In genomic region chr5:1128977-1129724, GRCh38 we compare ENCODE assay signal across 28 cellular contexts. TPM values are rescaled to one million over a fixed set of nuclear protein-coding genes. Genes with fewer than 3 reads are reported as not detected.
DNase-seq lines count a peak whose midpoint lies in the region; ATAC-seq and TF ChIP-seq lines count a peak whose summit lies in the region.
"Had no signal": no experiment of that assay in that cellular context is flagged by ENCODE, and none has a peak within 500 bp of the region (broad histone marks: within the 10 kb centered on the region; RNA-seq: fewer than 3 reads in every experiment).

No MANE protein-coding gene starts in this region.

- H3K27ac ChIP-seq in BLaER1 (peak overlapping the region; percentile 93), HEK293 (ENCODE audit: extremely low read depth, low read depth, low read length) (no peak overlapping the region), body of pancreas (peak overlapping the region; percentile 75 to 92 (median 89)), mesenchymal stem cell (ENCODE audit: low read length, poor library complexity, severe bottlenecking) (no peak overlapping the region)
- H3K27ac ChIP-seq: neural progenitor cell, spleen, tibial artery had no signal

- CTCF ChIA-PET in HEK293 (lab: Yijun Ruan, JAX) (interaction anchor here (0.6 to 7.5 kb wide), 5 partner anchors 9 to 238 kb away, joined by 3 to 35 read pairs (median 3); no protein-coding TSS in a partner anchor), HEK293T (lab: Yijun Ruan, JAX) (no interaction called here)

- H2BK15ac ChIP-seq in mesenchymal stem cell (ENCODE audit: low read depth, poor library complexity, severe bottlenecking) = peak overlapping the region; percentile 74

- no peak overlapping the region for H2AK5ac ChIP-seq in mesenchymal stem cell (ENCODE audit: low read length, severe bottlenecking)

- peak overlapping the region; percentile 78 for H3K9ac ChIP-seq in BLaER1
- no peak overlapping the region for H3K9ac ChIP-seq in mesenchymal stem cell (ENCODE audit: low read length)
- H3K9ac ChIP-seq: neural progenitor cell had no signal

- DNase-seq in body of pancreas (no peak), mesenchymal stem cell (no peak), Kasumi-1 (lab: John Stamatoyannopoulos, UW) (no peak), SW480 (ENCODE audit: low spot score) (no peak), NCI-H2107 treated with DMSO at 0.1 percent for 48 hours (lab: John Stamatoyannopoulos, UW; ENCODE audit: unreplicated experiment) (no peak), HEK293T (ENCODE audit: extremely low spot score) (no peak)
- DNase-seq: activated CD4-positive, alpha-beta T cell treated with anti-CD3 and anti-CD28 coated beads, Interleukin-2, amount 50 U/mL, for 48 hours; activated gamma-delta T cell treated with Interleukin-2 at 50 U/mL for 16 hours; activated T-cell treated with anti-CD3 and anti-CD28 coated beads, Interleukin-2, amount 50 U/mL, for 48 hours; BE2C; dermis blood vessel endothelial cell; esophagus squamous epithelium; foreskin melanocyte; HFFc6; mesendoderm; NCI-H187 treated with DMSO at 0.1 percent for 48 hours; NCI-H524; posterior cingulate gyrus; spleen; stimulated activated CD4-positive, alpha-beta T cell treated with anti-CD3 and anti-CD28 coated beads, Interleukin-2, amount 100 ng/mL, for 24 hours; stimulated activated naive CD8-positive, alpha-beta T cell treated with anti-CD3 and anti-CD28 coated beads, Interleukin-15, amount 100 ng/mL, for 72 hours; T-helper 2 cell; tibial artery had no signal

- H3K36me3 ChIP-seq in BLaER1 (peaks cover 9% of the 10 kb centered on the region), HEK293 (ENCODE audit: control insufficient read depth in 2 of 2, insufficient read depth in 1 of 2, low read length in 2 of 2) (no peaks in the 10 kb centered on the region), body of pancreas (replicated peaks in 1 of 2; ENCODE audit: insufficient read depth in 1 of 2, low read depth in 2 of 2) (no peaks in the 10 kb centered on the region), mesenchymal stem cell (ENCODE audit: control insufficient read depth in 1 of 2, insufficient read depth in 2 of 2, low read depth in 1 of 2, low read length in 2 of 2) (no peaks in the 10 kb centered on the region)
- H3K36me3 ChIP-seq: BE2C, esophagus squamous epithelium, neural progenitor cell, spleen, tibial artery had no signal

- no peak overlapping the region for H2AFZ ChIP-seq in mesenchymal stem cell (ENCODE audit: low read depth, low read length)
- H2AFZ ChIP-seq: hepatocyte, neural progenitor cell had no signal

- no peak overlapping the region for H3K23ac ChIP-seq in mesenchymal stem cell (ENCODE audit: low read length in 2 of 2)

- peak overlapping the region; percentile 8 for H2BK120ac ChIP-seq in mesenchymal stem cell (ENCODE audit: low read depth, low read length)

- WGBS in body of pancreas, 2 donors = 56 to 80% methylated on average over 11 to 20 of the region's 24 CpGs
- 90% methylated on average over 24 of the region's 24 CpGs for WGBS in mesenchymal stem cell

- peaks cover 17% of the 10 kb centered on the region for H3K9me3 ChIP-seq in BLaER1
- no peaks in the 10 kb centered on the region for H3K9me3 ChIP-seq in HEK293 (ENCODE audit: control insufficient read depth, insufficient read depth, low read depth, low read length)
- no peaks in the 10 kb centered on the region for H3K9me3 ChIP-seq in body of pancreas
- H3K9me3 ChIP-seq in mesenchymal stem cell (ENCODE audit: control insufficient read depth, low read length) = no peaks in the 10 kb centered on the region
- H3K9me3 ChIP-seq: BE2C, esophagus squamous epithelium, spleen, tibial artery had no signal

- POLR2A ChIA-PET in HEK293 (lab: Yijun Ruan, JAX) = no interaction called here
- POLR2A ChIA-PET in HEK293T (lab: Yijun Ruan, JAX) = no interaction called here

- TF ChIP-seq CTCF in HEK293 (tag by site-specific recombination; IDR thresholded peaks at IDR 0.05) (no peak), body of pancreas (IDR thresholded peaks at IDR 0.05) (no peak)

- peak overlapping the region; percentile 58 to 66 for H3K18ac ChIP-seq in mesenchymal stem cell (ENCODE audit: low read depth in 1 of 2, low read length in 2 of 2)

- H3K4me2 ChIP-seq in BLaER1 (peak overlapping the region; percentile 88), mesenchymal stem cell (ENCODE audit: low read length, poor library complexity, severe bottlenecking) (no peak overlapping the region)
- H3K4me2 ChIP-seq: hepatocyte, neural progenitor cell had no signal

- H3K27me3 ChIP-seq in BLaER1 = no peaks in the 10 kb centered on the region
- H3K27me3 ChIP-seq in body of pancreas = no peaks in the 10 kb centered on the region
- H3K27me3 ChIP-seq in mesenchymal stem cell (ENCODE audit: control insufficient read depth in 1 of 2, insufficient read depth in 1 of 2, low read length in 2 of 2) = peaks cover 60 to 73% of the 10 kb centered on the region in 2 experiments
- H3K27me3 ChIP-seq: BE2C, hepatocyte, neural progenitor cell had no signal

- H2BK12ac ChIP-seq in mesenchymal stem cell (ENCODE audit: low read length in 2 of 2) = peak overlapping the region; percentile 75 to 80

- H3K14ac ChIP-seq in mesenchymal stem cell (ENCODE audit: low read length in 2 of 2) = peak overlapping the region in 1 of 2 experiments; percentile 93

- no peak overlapping the region for H2BK5ac ChIP-seq in mesenchymal stem cell (ENCODE audit: low read depth, low read length, poor library complexity, severe bottlenecking)

- intact Hi-C loops in body of pancreas (cut with DNase I) = no loop called here

- H4K91ac ChIP-seq in mesenchymal stem cell (ENCODE audit: low read length) = peak overlapping the region; percentile 91

- H3K4me1 ChIP-seq in BLaER1 (peaks cover 81% of the 10 kb centered on the region), HEK293 (ENCODE audit: control insufficient read depth, insufficient read depth, low read length) (0 out of 2 replicates have a peak, but pooled peaks cover 7% of the 10 kb centered on the region), body of pancreas (peaks cover 63% of the 10 kb centered on the region), mesenchymal stem cell (ENCODE audit: control insufficient read depth, insufficient read depth, low read depth, low read length) (peaks cover 2% of the 10 kb centered on the region)

- H3K4me3 ChIP-seq in BLaER1 (peak overlapping the region; percentile 62), HEK293 (ENCODE audit: low read depth, low read length) (no peak overlapping the region), body of pancreas (no peak overlapping the region), mesenchymal stem cell (ENCODE audit: insufficient read depth in 1 of 2, low read depth in 1 of 2, low read length in 2 of 2) (no peak overlapping the region)
- H3K4me3 ChIP-seq: esophagus squamous epithelium, hepatocyte, neural progenitor cell, spleen, tibial artery had no signal

- H4K8ac ChIP-seq in mesenchymal stem cell (ENCODE audit: low read length) = peak overlapping the region; percentile 59

- H3K4ac ChIP-seq in mesenchymal stem cell (ENCODE audit: low read depth in 1 of 2, low read length in 2 of 2) = peak overlapping the region; percentile 51 to 84

- ATAC-seq in body of pancreas = no peak
- ATAC-seq: right cardiac atrium; stimulated activated naive CD8-positive, alpha-beta T cell treated with anti-CD3 and anti-CD28 coated beads, Interleukin-15, amount 100 ng/mL, for 72 hours had no signal

- no peak for TF ChIP-seq POLR2A in body of pancreas (IDR thresholded peaks at IDR 0.05)

- no peaks in the 10 kb centered on the region for H4K20me1 ChIP-seq in BLaER1

- H3K79me1 ChIP-seq in mesenchymal stem cell (replicated peaks; ENCODE audit: low read length, poor library complexity, severe bottlenecking) = no peaks in the 10 kb centered on the region

TF ChIP-seq in HEK293, 187 proteins besides CTCF, POLR2A, EP300 and RAD21:
- TF ChIP-seq GLIS2 (tag by site-specific recombination; IDR thresholded peaks at IDR 0.05) (0 out of 2 replicates have a peak, but pooled peaks have one; percentile 26), ZNF777 (tag by site-specific recombination; IDR thresholded peaks at IDR 0.05; ENCODE audit: borderline replicate concordance) (no peak), ZNF677 (tag by site-specific recombination; IDR thresholded peaks at IDR 0.05) (no peak)

TF ChIP-seq in HEK293T, 16 proteins besides CTCF, POLR2A, EP300 and RAD21:
- TF ChIP-seq PKNOX1 (IDR thresholded peaks at IDR 0.05) (no peak), ARNT (IDR thresholded peaks at IDR 0.05) (no peak), SUZ12 (IDR thresholded peaks at IDR 0.05) (no peak), ZNF384 (IDR thresholded peaks at IDR 0.05) (no peak), HDGF (IDR thresholded peaks at IDR 0.05; ENCODE audit: borderline replicate concordance) (no peak), LEF1 (IDR thresholded peaks at IDR 0.05; ENCODE audit: borderline replicate concordance) (no peak), FOXM1 (IDR thresholded peaks at IDR 0.05; ENCODE audit: borderline replicate concordance) (no peak), SP1 (IDR thresholded peaks at IDR 0.05) (no peak), ELF4 (IDR thresholded peaks at IDR 0.05) (no peak), L3MBTL2 (conservative IDR thresholded peaks at IDR 0.05) (no peak)

RNA-seq across cellular contexts. Expression of gene SLC12A7, which starts 17.3 kb away (rescaled TPM):
- 10 to 100 TPM; 35.5 to 42.8 TPM for total RNA-seq in body of pancreas
- 23.4 TPM for polyA plus RNA-seq in mesenchymal stem cell (2013, experiment 1 of 2)
- polyA plus RNA-seq in mesenchymal stem cell (2013, experiment 2 of 2) = 22.9 TPM

Comparison
In these comparisons a context has a peak if more than half of its experiments do, and no peak if none do; other contexts are left out.
1. H3K27ac ChIP-seq: peak in BLaER1 (single experiment) and body of pancreas (4 of 4); none in HEK293 (single experiment) and mesenchymal stem cell (single experiment).